In genomic region chr17:63998050-63998720, GRCh38 we compare ENCODE assay signal across 8 cellular contexts. TPM values are rescaled to one million over a fixed set of nuclear protein-coding genes. Genes with fewer than 3 reads are reported as not detected.
DNase-seq lines count a peak whose midpoint lies in the region; ATAC-seq, FAIRE-seq and TF ChIP-seq lines count a peak whose summit lies in the region.

PRR29 (plus strand) TSS chr17:63998351; CDS start chr17:63998365, 14 bp downstream.

- CTCF ChIA-PET in H1 (lab: Charles Lee; ENCODE audit: partially characterized antibody), result interaction anchor here (1.0 to 4.9 kb wide), 10 partner anchors 8 to 86 kb away, joined by 3 to 25 read pairs (median 7); partner anchors contain the start of genes CSHL1 and GH1

- no peak within 1 kb of the TSS for H3K4ac ChIP-seq in H1 (replicated peaks; ENCODE audit: insufficient read length, low read depth, low read length)

- ATAC-seq in HG02610 (IDR thresholded peaks at IDR 0.05; ENCODE audit: unreplicated experiment) (peak; percentile 66), HG03469 (IDR thresholded peaks at IDR 0.05; ENCODE audit: unreplicated experiment) (no peak)

- no peak within 1 kb of the TSS for H2BK120ac ChIP-seq in H1 (replicated peaks; ENCODE audit: low read depth, low read length)

- POLR2A ChIA-PET in H1 (lab: Charles Lee; ENCODE audit: partially characterized antibody), result interaction anchor here (1.0 to 1.2 kb wide), 4 partner anchors 9 to 148 kb away, joined by 3 to 5 read pairs (median 3); partner anchors contain the start of gene ERN1

- no peak for TF ChIP-seq CTCF in H1 (IDR thresholded peaks at IDR 0.05; ENCODE audit: control extremely low read depth in 1 of 3, insufficient read depth in 1 of 3, low read depth in 1 of 3, low read length in 3 of 3)

- TF ChIP-seq RAD21 in H1 (IDR thresholded peaks at IDR 0.05 in 1 of 2, conservative IDR thresholded peaks at IDR 0.05 in 1 of 2; ENCODE audit: low read depth in 2 of 2, low read length in 2 of 2), result no peak

- H4K5ac ChIP-seq in H1 (ENCODE audit: insufficient read length, low read depth, low read length), result no peak within 1 kb of the TSS

- H2BK5ac ChIP-seq in H1 (ENCODE audit: low read depth, low read length), result no peak within 1 kb of the TSS; the same call in 1 of the 2 replicates

- no peak for FAIRE-seq in H1 (lab: Jason Lieb, UNC)

- no peak for TF ChIP-seq EP300 in H1 (IDR thresholded peaks at IDR 0.05; ENCODE audit: borderline replicate concordance in 1 of 2, low read depth in 2 of 2, low read length in 2 of 2)

- H3K23ac ChIP-seq in H1 (ENCODE audit: insufficient read length), result no peak within 1 kb of the TSS

- no peak within 1 kb of the TSS for H3K56ac ChIP-seq in H1 (replicated peaks; ENCODE audit: insufficient read length, low read depth, low read length)

- WGBS in H1 (ENCODE audit: extremely low coverage in 1 of 2, insufficient coverage in 1 of 2, insufficient read length in 1 of 2, insufficient replicate concordance in 2 of 2, low coverage in 1 of 2, low lambda C conversion rate in 2 of 2, missing lambda C conversion rate in 1 of 2), 2 experiments, result 3% methylated on average over 20 of the region's 43 CpGs; no CpG with 5 or more reads in 1 of the 2 experiments

- no peaks in the 10 kb centered on the region for H3K79me1 ChIP-seq in H1 (ENCODE audit: low read depth, low read length)

- H3K79me2 ChIP-seq in H1 (ENCODE audit: control insufficient read depth in 1 of 2, insufficient read depth in 2 of 2, low read length in 2 of 2), result no peaks in the 10 kb centered on the region

- peaks cover 0 to 5% of the 10 kb centered on the region in 2 experiments for H4K20me1 ChIP-seq in H1 (replicated peaks in 1 of 2; ENCODE audit: control insufficient read depth in 1 of 2, insufficient read depth in 2 of 2, low read length in 2 of 2)

- DNase-seq in D341Med (ENCODE audit: low spot score) (peak; percentile 86), NCI-H510A treated with DMSO at 0.1 percent for 48 hours (lab: John Stamatoyannopoulos, UW) (peak; percentile 62), H1 (ENCODE audit: low read depth in 1 of 2, low spot score in 2 of 2) (peak in 1 of 2 experiments; percentile 95), midbrain (lab: John Stamatoyannopoulos, UW) (peak; percentile 19)
- peak; percentile 87 for DNase-seq in activated CD8-positive, alpha-beta memory T cell treated with anti-CD3 and anti-CD28 coated beads for 24 hours
- DNase-seq in stimulated activated CD8-positive, alpha-beta memory T cell treated with anti-CD3 and anti-CD28 coated beads, Interleukin-2, amount 100 ng/mL, for 1 hour (ENCODE audit: low read depth in 2 of 2), result peak; percentile 48 to 64

- peak within 1 kb of the TSS; percentile 87 to 95 for H3K4me2 ChIP-seq in H1 (ENCODE audit: insufficient read depth in 1 of 2, low read depth in 2 of 2, low read length in 2 of 2)

- H2AK5ac ChIP-seq in H1 (ENCODE audit: low read depth, low read length), result no peak within 1 kb of the TSS

- no peak within 1 kb of the TSS for H3K27ac ChIP-seq in H1 (ENCODE audit: low read depth, low read length)

- no peak for TF ChIP-seq POLR2A in H1 (IDR thresholded peaks at IDR 0.05; ENCODE audit: control extremely low read depth in 1 of 2, low read depth in 2 of 2, low read length in 2 of 2)

- H4K8ac ChIP-seq in H1 (ENCODE audit: extremely low read depth, insufficient read depth, low read length), result no peak within 1 kb of the TSS

- H2BK20ac ChIP-seq in H1 (ENCODE audit: low read length), result no peak within 1 kb of the TSS

- peak within 1 kb of the TSS; percentile 60 for H3K18ac ChIP-seq in H1 (ENCODE audit: extremely low read depth, low read length)

- H3K36me3 ChIP-seq in H1 (ENCODE audit: control insufficient read depth in 2 of 4, insufficient read depth in 4 of 4, low read length in 3 of 4), result no peaks in the 10 kb centered on the region

- no peak within 1 kb of the TSS for H3K9ac ChIP-seq in H1 (replicated peaks in 1 of 4; ENCODE audit: extremely low read depth in 1 of 4, low read depth in 3 of 4, low read length in 3 of 4)

- H2BK12ac ChIP-seq in H1 (ENCODE audit: low read depth, low read length), result no peak within 1 kb of the TSS

- H3K23me2 ChIP-seq in H1 (ENCODE audit: low read depth, low read length), result peaks cover 12% of the 10 kb centered on the region; the same call in 1 of the 2 replicates

- H3K9me3 ChIP-seq in H1 (ENCODE audit: insufficient read depth in 2 of 2, low read depth in 1 of 2, low read length in 1 of 2), result no peaks in the 10 kb centered on the region

- H3K4me3 ChIP-seq in H1 (ENCODE audit: extremely low read depth in 1 of 4, insufficient read depth in 2 of 4, low read depth in 3 of 4, low read length in 4 of 4), result peak within 1 kb of the TSS; percentile 62 to 87 (median 76)

- H3K14ac ChIP-seq in H1 (ENCODE audit: insufficient read length), result no peak within 1 kb of the TSS

- peaks cover 0 to 28% (median 16%) of the 10 kb centered on the region in 4 experiments; a peak in 5 of 7 replicates for H3K27me3 ChIP-seq in H1 (replicated peaks in 1 of 4; ENCODE audit: control insufficient read depth in 3 of 4, extremely low read depth in 1 of 4, insufficient read depth in 3 of 4, low read length in 3 of 4)

- H3K4me1 ChIP-seq in H1 (replicated peaks in 1 of 4; ENCODE audit: control insufficient read depth in 3 of 4, insufficient read depth in 4 of 4, low read length in 3 of 4), result peaks cover 3 to 14% (median 6%) of the 10 kb centered on the region in 4 experiments

- peak within 1 kb of the TSS; percentile 89; the same call in 1 of the 2 replicates for H2BK15ac ChIP-seq in H1 (ENCODE audit: low read length)

- H2AFZ ChIP-seq in H1 (ENCODE audit: low read length), result peak within 1 kb of the TSS; percentile 99

- H4K91ac ChIP-seq in H1 (replicated peaks; ENCODE audit: insufficient read length, low read length), result no peak within 1 kb of the TSS

TF ChIP-seq in H1, 55 proteins besides CTCF, POLR2A, EP300 and RAD21 (continues in another document):
- TF ChIP-seq SP2 (IDR thresholded peaks at IDR 0.05; ENCODE audit: low read length), result no peak
- TF ChIP-seq BACH1 (IDR thresholded peaks at IDR 0.05; ENCODE audit: low read length), result no peak
- no peak for TF ChIP-seq JUN (IDR thresholded peaks at IDR 0.05; ENCODE audit: low read depth, low read length)
- no peak for TF ChIP-seq KDM4A (IDR thresholded peaks at IDR 0.05; ENCODE audit: low read depth, low read length, severe bottlenecking)
- TF ChIP-seq KDM1A (IDR thresholded peaks at IDR 0.05; ENCODE audit: borderline replicate concordance, low read length), result peak; percentile 72; the same call in 1 of the 2 replicates
- TF ChIP-seq RBBP5 (IDR thresholded peaks at IDR 0.05; ENCODE audit: borderline replicate concordance, low read depth, low read length), result no peak
- TF ChIP-seq RFX5 (IDR thresholded peaks at IDR 0.05; ENCODE audit: borderline replicate concordance, low read depth, low read length), result no peak
- no peak for TF ChIP-seq NANOG (IDR thresholded peaks at IDR 0.05; ENCODE audit: insufficient read depth, low read depth, low read length, poor library complexity, severe bottlenecking)
- no peak for TF ChIP-seq GTF2F1 (IDR thresholded peaks at IDR 0.05; ENCODE audit: borderline replicate concordance, low read depth, low read length)
- TF ChIP-seq USF2 (IDR thresholded peaks at IDR 0.05; ENCODE audit: low read length), result no peak
- TF ChIP-seq HDAC2 (IDR thresholded peaks at IDR 0.05; ENCODE audit: borderline replicate concordance in 1 of 2, low read depth in 2 of 2, low read length in 2 of 2), result peak in 1 of 2 experiments; percentile 72; a peak in 1 of 4 replicates
- TF ChIP-seq CHD1 (IDR thresholded peaks at IDR 0.05; ENCODE audit: low read depth, low read length), result no peak
- TF ChIP-seq POLR2AphosphoS5 (IDR thresholded peaks at IDR 0.05; ENCODE audit: low read depth, low read length), result no peak
- peak; percentile 69; the same call in 1 of the 2 replicates for TF ChIP-seq YY1 (IDR thresholded peaks at IDR 0.05; ENCODE audit: low read depth, low read length)
- TF ChIP-seq CTBP2 (IDR thresholded peaks at IDR 0.05; ENCODE audit: borderline replicate concordance, insufficient read depth, insufficient read length, low read length), result peak; percentile 62
- TF ChIP-seq, protein P1, sequence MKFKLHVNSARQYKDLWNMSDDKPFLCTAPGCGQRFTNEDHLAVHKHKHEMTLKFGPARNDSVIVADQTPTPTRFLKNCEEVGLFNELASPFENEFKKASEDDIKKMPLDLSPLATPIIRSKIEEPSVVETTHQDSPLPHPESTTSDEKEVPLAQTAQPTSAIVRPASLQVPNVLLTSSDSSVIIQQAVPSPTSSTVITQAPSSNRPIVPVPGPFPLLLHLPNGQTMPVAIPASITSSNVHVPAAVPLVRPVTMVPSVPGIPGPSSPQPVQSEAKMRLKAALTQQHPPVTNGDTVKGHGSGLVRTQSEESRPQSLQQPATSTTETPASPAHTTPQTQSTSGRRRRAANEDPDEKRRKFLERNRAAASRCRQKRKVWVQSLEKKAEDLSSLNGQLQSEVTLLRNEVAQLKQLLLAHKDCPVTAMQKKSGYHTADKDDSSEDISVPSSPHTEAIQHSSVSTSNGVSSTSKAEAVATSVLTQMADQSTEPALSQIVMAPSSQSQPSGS (IDR thresholded peaks at IDR 0.05; ENCODE audit: low read length), result no peak
- TF ChIP-seq BRCA1 (IDR thresholded peaks at IDR 0.05; ENCODE audit: low read depth, low read length), result no peak
- TF ChIP-seq POU5F1 (IDR thresholded peaks at IDR 0.05; ENCODE audit: low read depth, low read length), result no peak
- TF ChIP-seq KDM5A (IDR thresholded peaks at IDR 0.05; ENCODE audit: low read length), result no peak
- TF ChIP-seq SIX5 (IDR thresholded peaks at IDR 0.05; ENCODE audit: low read depth, low read length), result no peak
- peak; percentile 81 for TF ChIP-seq NRF1 (IDR thresholded peaks at IDR 0.05; ENCODE audit: low read depth, low read length)

RNA-seq across cellular contexts. Expression of gene PRR29, which starts in this region (rescaled TPM):
- 0.61 and 0.67 TPM in 2 replicates for total RNA-seq in H1 (2021; fragmentation: NEBNext Ultra II Directional; extraction: Animal tissue kit (Norgen Biotek cat#: 25700))
- 0.83 and 0.96 TPM in 2 replicates for polyA plus RNA-seq in H1 (2011; rRNA removed)
- 0.39 TPM for polyA plus RNA-seq in H1 (2011; cell fraction: cytosol; rRNA removed)
- polyA plus RNA-seq in H1 (2011; cell fraction: nucleus; rRNA removed), result 1.7 TPM
- 0.35 to 0.48 TPM (median 0.41 TPM) in 4 replicates for polyA plus RNA-seq in H1 (2012, experiment 1 of 2)
- 0.43 TPM for polyA plus RNA-seq in H1 (2012, experiment 2 of 2)
- polyA plus RNA-seq in H1 (2013, experiment 1 of 2), result 0.59 TPM
- 0.42 TPM for polyA plus RNA-seq in H1 (2013, experiment 2 of 2)
- polyA minus RNA-seq in H1 (2011; rRNA and poly(A)+ RNA removed), result 0.28 and 0.41 TPM in 2 replicates
- not detected for polyA minus RNA-seq in H1 (2011; cell fraction: cytosol; rRNA and poly(A)+ RNA removed)
- polyA minus RNA-seq in H1 (2011; cell fraction: nucleus; rRNA and poly(A)+ RNA removed), result 1.4 TPM
